ENCODE assay signal across 8 cellular contexts in genomic region chr6:150417899-150418824, GRCh38. TPM values are rescaled to one million over a fixed set of nuclear protein-coding genes. Genes with fewer than 3 reads are reported as not detected.
DNase-seq lines count a peak whose midpoint lies in the region; ATAC-seq and TF ChIP-seq lines count a peak whose summit lies in the region.

No MANE protein-coding gene starts in this region.

- no peak overlapping the region for H3K27ac Mint-ChIP-seq in CD4-positive, alpha-beta T cell
- H3K27ac Mint-ChIP-seq in activated naive CD4-positive, alpha-beta T cell treated with anti-CD3 and anti-CD28 coated beads, Interleukin-2, amount 50 U/mL, for 24 hours, result no peak overlapping the region
- H3K27ac Mint-ChIP-seq in glutamatergic neuron (ENCODE audit: unreplicated experiment), result no peak overlapping the region
- H3K27ac Mint-ChIP-seq in progenitor cell of endocrine pancreas, result peak overlapping the region; percentile 50

- no peaks in the 10 kb centered on the region for H3K9me3 Mint-ChIP-seq in CD4-positive, alpha-beta T cell
- peaks cover 11% of the 10 kb centered on the region for H3K9me3 Mint-ChIP-seq in activated naive CD4-positive, alpha-beta T cell treated with anti-CD3 and anti-CD28 coated beads, Interleukin-2, amount 50 U/mL, for 24 hours
- no peaks in the 10 kb centered on the region for H3K9me3 Mint-ChIP-seq in glutamatergic neuron (ENCODE audit: unreplicated experiment)
- H3K9me3 Mint-ChIP-seq in progenitor cell of endocrine pancreas (ENCODE audit: low read depth), result peaks cover 3% of the 10 kb centered on the region

- peak; percentile 47 for TF ChIP-seq CTCF in CD4-positive, alpha-beta T cell (IDR thresholded peaks at IDR 0.05)
- TF ChIP-seq CTCF in glutamatergic neuron (IDR thresholded peaks at IDR 0.05; ENCODE audit: partially characterized antibody, unreplicated experiment) (peak; percentile 40), progenitor cell of endocrine pancreas (IDR thresholded peaks at IDR 0.05; ENCODE audit: unreplicated experiment) (peak; percentile 80)

- POLR2A ChIA-PET in CD4-positive, alpha-beta T cell (lab: Charles Lee), result interaction anchor here (1.8 kb wide), 1 partner anchor 397 kb away, joined by 9 read pairs; no protein-coding TSS in a partner anchor

- peaks cover 43% of the 10 kb centered on the region for H3K27me3 Mint-ChIP-seq in CD4-positive, alpha-beta T cell
- H3K27me3 Mint-ChIP-seq in activated naive CD4-positive, alpha-beta T cell treated with anti-CD3 and anti-CD28 coated beads, Interleukin-2, amount 50 U/mL, for 24 hours, result peaks cover 20% of the 10 kb centered on the region
- H3K27me3 Mint-ChIP-seq in glutamatergic neuron (ENCODE audit: unreplicated experiment) (no peaks in the 10 kb centered on the region), progenitor cell of endocrine pancreas (peaks cover 23% of the 10 kb centered on the region)

- ATAC-seq in CD4-positive, alpha-beta T cell (ENCODE audit: poor library complexity), result peak; percentile 59
- peak; percentile 85 for ATAC-seq in GM18519 (IDR thresholded peaks at IDR 0.05; ENCODE audit: low FRiP score, unreplicated experiment)
- peak; percentile 81 for ATAC-seq in HG03280 (IDR thresholded peaks at IDR 0.05; ENCODE audit: unreplicated experiment)

- DNase-seq in CD4-positive, alpha-beta T cell, result no peak
- DNase-seq in NCI-H524 treated with DMSO at 0.1 percent for 48 hours (lab: John Stamatoyannopoulos, UW), result peak; percentile 50
- DNase-seq in glutamatergic neuron, result no peak
- no peak for DNase-seq in progenitor cell of endocrine pancreas (ENCODE audit: low spot score, unreplicated experiment)
- no peak for DNase-seq in NCI-H187 treated with DMSO at 0.1 percent for 48 hours (lab: John Stamatoyannopoulos, UW)

- peaks cover 16% of the 10 kb centered on the region for H3K27me3 ChIP-seq in CD4-positive, alpha-beta T cell (ENCODE audit: control insufficient read depth, insufficient read depth, low read length)

- CTCF ChIA-PET in CD4-positive, alpha-beta T cell (lab: Charles Lee), result interaction anchor here (0.6 to 3.7 kb wide), 6 partner anchors 12 to 398 kb away, joined by 3 to 28 read pairs (median 3); no protein-coding TSS in a partner anchor

- no peaks in the 10 kb centered on the region for H3K36me3 Mint-ChIP-seq in CD4-positive, alpha-beta T cell (ENCODE audit: low read depth)
- peaks cover 2% of the 10 kb centered on the region for H3K36me3 Mint-ChIP-seq in activated naive CD4-positive, alpha-beta T cell treated with anti-CD3 and anti-CD28 coated beads, Interleukin-2, amount 50 U/mL, for 24 hours
- H3K36me3 Mint-ChIP-seq in glutamatergic neuron (ENCODE audit: unreplicated experiment), result no peaks in the 10 kb centered on the region
- H3K36me3 Mint-ChIP-seq in progenitor cell of endocrine pancreas (ENCODE audit: insufficient read depth), result no peaks in the 10 kb centered on the region

- peaks cover 6% of the 10 kb centered on the region for H3K4me1 Mint-ChIP-seq in CD4-positive, alpha-beta T cell (ENCODE audit: low read depth)
- peaks cover 16% of the 10 kb centered on the region for H3K4me1 Mint-ChIP-seq in activated naive CD4-positive, alpha-beta T cell treated with anti-CD3 and anti-CD28 coated beads, Interleukin-2, amount 50 U/mL, for 24 hours
- H3K4me1 Mint-ChIP-seq in glutamatergic neuron (ENCODE audit: low read depth, unreplicated experiment) (no peaks in the 10 kb centered on the region), progenitor cell of endocrine pancreas (ENCODE audit: low read depth) (peaks cover 7% of the 10 kb centered on the region)

- H3K4me3 Mint-ChIP-seq in CD4-positive, alpha-beta T cell, result peak overlapping the region; percentile 78
- peak overlapping the region; percentile 62 for H3K4me3 Mint-ChIP-seq in activated naive CD4-positive, alpha-beta T cell treated with anti-CD3 and anti-CD28 coated beads, Interleukin-2, amount 50 U/mL, for 24 hours
- no peak overlapping the region for H3K4me3 Mint-ChIP-seq in glutamatergic neuron (ENCODE audit: unreplicated experiment)
- peak overlapping the region; percentile 0 for H3K4me3 Mint-ChIP-seq in progenitor cell of endocrine pancreas (ENCODE audit: low read depth)

- intact Hi-C loops in CD4-positive, alpha-beta T cell (cut with DNase I, micrococcal nuclease), result loop anchor here (1.0 to 5.0 kb wide), 4 partner anchors 179 to 397 kb away; partner anchors contain the start of gene PLEKHG1 (in 1 of the 2)

- no peak overlapping the region for H3K27ac ChIP-seq in CD4-positive, alpha-beta T cell (ENCODE audit: low read depth, low read length)

- H3K9me3 ChIP-seq in CD4-positive, alpha-beta T cell (ENCODE audit: control insufficient read depth, low read length), result no peaks in the 10 kb centered on the region

RNA-seq across cellular contexts. Expression of gene IYD, which starts 49.4 kb away (rescaled TPM):
- total RNA-seq in CD4-positive, alpha-beta T cell, result not detected
- total RNA-seq in glutamatergic neuron (ENCODE audit: unreplicated experiment), result not detected
- total RNA-seq in progenitor cell of endocrine pancreas, result 0.22 and 0.38 TPM in 2 replicates
